8 cellular contexts compared by ENCODE assay signal in the genomic region with DNA sequence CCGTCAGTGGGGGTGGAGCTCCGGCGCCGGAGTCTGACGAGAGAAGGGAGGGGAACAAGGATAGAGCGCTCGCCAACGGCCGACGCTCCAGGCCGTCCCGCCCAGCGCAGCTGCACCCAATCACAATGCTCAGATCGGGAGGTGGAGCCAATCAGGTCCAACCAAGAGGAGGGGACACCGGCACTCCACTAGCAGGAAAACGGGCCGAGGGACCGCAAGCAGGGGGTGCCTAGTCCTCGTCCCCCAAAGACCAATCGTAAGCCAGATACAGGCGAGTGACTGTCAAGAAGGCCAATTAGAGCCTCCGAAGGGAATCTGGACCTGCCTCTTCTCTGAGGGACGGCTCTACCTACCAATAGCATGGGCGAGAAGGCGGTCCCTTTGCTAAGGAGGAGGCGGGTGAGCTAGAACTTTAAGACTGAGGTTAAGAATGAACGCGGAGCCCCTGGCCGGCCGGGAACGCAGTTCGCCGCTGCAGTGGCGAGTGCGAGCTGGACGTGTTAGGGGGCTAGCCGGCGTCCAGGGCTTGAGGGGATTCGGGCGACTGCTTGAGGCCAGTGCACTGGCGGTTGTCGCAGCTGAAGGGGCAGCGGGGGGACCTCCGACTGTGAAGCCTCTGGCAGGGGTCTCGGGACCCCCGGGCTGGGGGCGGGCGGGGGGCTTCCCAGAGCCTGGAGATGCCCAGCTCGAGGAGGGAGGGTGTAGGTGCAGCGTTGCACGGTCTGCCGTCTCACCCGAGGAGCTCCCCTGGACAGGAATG. TPM values are rescaled to one million over a fixed set of nuclear protein-coding genes. Genes with fewer than 3 reads are reported as not detected.
DNase-seq lines count a peak whose midpoint lies in the region; ATAC-seq and TF ChIP-seq lines count a peak whose summit lies in the region.

A gene with protein sequence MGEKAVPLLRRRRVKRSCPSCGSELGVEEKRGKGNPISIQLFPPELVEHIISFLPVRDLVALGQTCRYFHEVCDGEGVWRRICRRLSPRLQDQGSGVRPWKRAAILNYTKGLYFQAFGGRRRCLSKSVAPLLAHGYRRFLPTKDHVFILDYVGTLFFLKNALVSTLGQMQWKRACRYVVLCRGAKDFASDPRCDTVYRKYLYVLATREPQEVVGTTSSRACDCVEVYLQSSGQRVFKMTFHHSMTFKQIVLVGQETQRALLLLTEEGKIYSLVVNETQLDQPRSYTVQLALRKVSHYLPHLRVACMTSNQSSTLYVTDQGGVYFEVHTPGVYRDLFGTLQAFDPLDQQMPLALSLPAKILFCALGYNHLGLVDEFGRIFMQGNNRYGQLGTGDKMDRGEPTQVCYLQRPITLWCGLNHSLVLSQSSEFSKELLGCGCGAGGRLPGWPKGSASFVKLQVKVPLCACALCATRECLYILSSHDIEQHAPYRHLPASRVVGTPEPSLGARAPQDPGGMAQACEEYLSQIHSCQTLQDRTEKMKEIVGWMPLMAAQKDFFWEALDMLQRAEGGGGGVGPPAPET (plus strand): TSS at position 63 of the 760 bp plus-strand sequence. CDS start 298 bp downstream, at position 361.

- H4K5ac ChIP-seq in mesendoderm (ENCODE audit: low read length) = no peak within 1 kb of the TSS

- peak within 1 kb of the TSS; percentile 31 for H2BK120ac ChIP-seq in mesendoderm (ENCODE audit: low read depth, low read length)

- H3K4me1 ChIP-seq in HUES48 (ENCODE audit: control insufficient read depth, insufficient read depth, low read length) (peaks cover 27% of the 10 kb centered on the region), NT2/D1 (ENCODE audit: insufficient read depth, insufficient read length) (peaks cover 26% of the 10 kb centered on the region), endodermal cell (ENCODE audit: control insufficient read depth, insufficient read depth, low read length) (peaks cover 9% of the 10 kb centered on the region), mesendoderm (ENCODE audit: control insufficient read depth, low read depth, low read length) (peaks cover 13% of the 10 kb centered on the region)

- H3K36me3 ChIP-seq in HUES48 (ENCODE audit: control insufficient read depth, insufficient read depth, low read length) (peaks cover 9% of the 10 kb centered on the region), NT2/D1 (ENCODE audit: insufficient read depth, insufficient read length, low read length) (peaks cover 14% of the 10 kb centered on the region), endodermal cell (ENCODE audit: control insufficient read depth, insufficient read depth, low read length) (peaks cover 13% of the 10 kb centered on the region), mesendoderm (ENCODE audit: control insufficient read depth, insufficient read depth, low read length) (peaks cover 4% of the 10 kb centered on the region)

- no peaks in the 10 kb centered on the region for H3K79me2 ChIP-seq in mesendoderm (ENCODE audit: control insufficient read depth, insufficient read depth, low read length)

- H2BK5ac ChIP-seq in mesendoderm (ENCODE audit: low read length) = peak within 1 kb of the TSS; percentile 94

- H3K27ac Mint-ChIP-seq in Calu3 (ENCODE audit: unreplicated experiment) (peak within 1 kb of the TSS; percentile 96), endodermal cell (peak within 1 kb of the TSS; percentile 96)

- CTCF ChIA-PET in Calu3 (lab: Charles Lee) = interaction anchor here (0.6 to 1.2 kb wide), 7 partner anchors 10 to 87 kb away, joined by 3 to 4 read pairs (median 4); a partner anchor contains a TSS

- H2AK5ac ChIP-seq in mesendoderm (ENCODE audit: low read length) = peak within 1 kb of the TSS; percentile 85

- TF ChIP-seq CTCF in Calu3 (IDR thresholded peaks at IDR 0.05; ENCODE audit: unreplicated experiment) = no peak
- TF ChIP-seq CTCF in endodermal cell (conservative IDR thresholded peaks at IDR 0.05) = no peak

- BruUV-seq in Calu3 (replicated peaks; lab: Mats Ljungman, UMichigan) = no TSS peak

- no peaks in the 10 kb centered on the region for H3K9me3 Mint-ChIP-seq in Calu3 (ENCODE audit: low read depth, unreplicated experiment)
- H3K9me3 Mint-ChIP-seq in endodermal cell = no peaks in the 10 kb centered on the region

- H3K27me3 ChIP-seq in HUES48 (ENCODE audit: control insufficient read depth, insufficient read depth, low read length) (peaks cover 9% of the 10 kb centered on the region), NT2/D1 (ENCODE audit: insufficient read depth, insufficient read length) (no peaks in the 10 kb centered on the region), endodermal cell (ENCODE audit: control insufficient read depth, insufficient read depth, low read length, poor library complexity, severe bottlenecking) (no peaks in the 10 kb centered on the region), mesendoderm (ENCODE audit: insufficient read depth, low read length, poor library complexity) (no peaks in the 10 kb centered on the region)

- H3K9me3 ChIP-seq in HUES48 (ENCODE audit: control insufficient read depth, insufficient read depth, low read length) = no peaks in the 10 kb centered on the region
- no peaks in the 10 kb centered on the region for H3K9me3 ChIP-seq in NT2/D1 (ENCODE audit: insufficient read depth, low read length)
- no peaks in the 10 kb centered on the region for H3K9me3 ChIP-seq in endodermal cell (ENCODE audit: control insufficient read depth, low read length)

- peak within 1 kb of the TSS; percentile 81 for H3K18ac ChIP-seq in mesendoderm (ENCODE audit: low read length)

- peak within 1 kb of the TSS; percentile 97 for H3K23ac ChIP-seq in mesendoderm (ENCODE audit: low read length)

- H3K4me3 Mint-ChIP-seq in Calu3 (ENCODE audit: low read depth, unreplicated experiment) (peak within 1 kb of the TSS; percentile 91), endodermal cell (peak within 1 kb of the TSS; percentile 89)

- H3K4me2 ChIP-seq in mesendoderm (ENCODE audit: low read length) = peak within 1 kb of the TSS; percentile 100

- H2BK15ac ChIP-seq in mesendoderm (replicated peaks; ENCODE audit: low read depth) = no peak within 1 kb of the TSS

- H3K36me3 Mint-ChIP-seq in Calu3 (ENCODE audit: insufficient read depth, unreplicated experiment) (peaks cover 25% of the 10 kb centered on the region), endodermal cell (ENCODE audit: low read depth) (peaks cover 6% of the 10 kb centered on the region)

- H3K4me3 ChIP-seq in HUES48 (ENCODE audit: low read depth, low read length) (peak within 1 kb of the TSS; percentile 91), NT2/D1 (ENCODE audit: insufficient read length, low read depth) (peak within 1 kb of the TSS; percentile 86), endodermal cell (ENCODE audit: low read length) (peak within 1 kb of the TSS; percentile 94), mesendoderm (ENCODE audit: low read length) (peak within 1 kb of the TSS; percentile 93)

- intact Hi-C loops in Calu3 (cut with micrococcal nuclease; ENCODE audit: unreplicated experiment) = no loop called here

- peaks cover 8% of the 10 kb centered on the region for H3K79me1 ChIP-seq in mesendoderm (ENCODE audit: low read length)

- H3K4me1 Mint-ChIP-seq in Calu3 (ENCODE audit: low read depth, unreplicated experiment) (peaks cover 14% of the 10 kb centered on the region), endodermal cell (peaks cover 39% of the 10 kb centered on the region)

- H3K4ac ChIP-seq in mesendoderm (ENCODE audit: low read depth, low read length) = peak within 1 kb of the TSS; percentile 90

- 0% methylated on average over 25 to 53 of the region's 53 CpGs for WGBS in endodermal cell (ENCODE audit: insufficient coverage in 1 of 2, insufficient read length in 1 of 2), 2 experiments
- WGBS in mesendoderm (ENCODE audit: extremely low coverage, insufficient coverage, low lambda C conversion rate) = no CpG with 5 or more reads among the region's 53 CpGs

- H3K27ac ChIP-seq in HUES48 (ENCODE audit: low read depth, low read length) (peak within 1 kb of the TSS; percentile 98), endodermal cell (ENCODE audit: low read depth, low read length) (peak within 1 kb of the TSS; percentile 87), mesendoderm (ENCODE audit: low read depth, low read length) (peak within 1 kb of the TSS; percentile 92)

- H3K56ac ChIP-seq in mesendoderm (ENCODE audit: low read length) = peak within 1 kb of the TSS; percentile 98

- DNase-seq in Calu3 (peak; percentile 97), NT2/D1 (ENCODE audit: low read depth, low spot score) (peak; percentile 99), endodermal cell (peak; percentile 100), mesendoderm (peak; percentile 100)
- DNase-seq in activated CD8-positive, alpha-beta memory T cell treated with anti-CD3 and anti-CD28 coated beads, Interleukin-2, amount 50 U/mL, for 24 hours (ENCODE audit: extremely low read depth) = peak; percentile 99
- peak; percentile 98 for DNase-seq in stimulated activated CD8-positive, alpha-beta memory T cell treated with anti-CD3 and anti-CD28 coated beads, Interleukin-12 subunit alpha, Interleukin-12 subunit beta, amount 100 ng/mL, for 4 hours (ENCODE audit: low read depth)

- no peak within 1 kb of the TSS for H4K8ac ChIP-seq in mesendoderm (ENCODE audit: low read depth, low read length)

- H3K9ac ChIP-seq in HUES48 (ENCODE audit: low read depth, low read length) (peak within 1 kb of the TSS; percentile 87), NT2/D1 (ENCODE audit: insufficient read length, low read depth) (peak within 1 kb of the TSS; percentile 93), endodermal cell (ENCODE audit: extremely low read depth, low read length, poor library complexity, severe bottlenecking) (peak within 1 kb of the TSS; percentile 87), mesendoderm (ENCODE audit: low read length) (peak within 1 kb of the TSS; percentile 98)

- H3K27me3 Mint-ChIP-seq in Calu3 (ENCODE audit: unreplicated experiment) (peaks cover 15% of the 10 kb centered on the region), endodermal cell (ENCODE audit: insufficient read depth) (peaks cover 13% of the 10 kb centered on the region)

- ATAC-seq in GM21423 (IDR thresholded peaks at IDR 0.05; ENCODE audit: unreplicated experiment) = peak; percentile 77

RNA-seq across cellular contexts. Expression of the gene that starts here (rescaled TPM):
- total RNA-seq in Calu3 (2022) (0.29 and 0.66 TPM in 2 replicates), endodermal cell (1 to 10 TPM; 1.3 to 3.0 TPM)
- 2.4 TPM for polyA plus RNA-seq in endodermal cell (2013, experiment 1 of 2)
- polyA plus RNA-seq in endodermal cell (2013, experiment 2 of 2) = 1.4 TPM
- 0.13 TPM for polyA plus RNA-seq in mesendoderm (2013, experiment 1 of 2)
- polyA plus RNA-seq in mesendoderm (2013, experiment 2 of 2) = 0.11 TPM

Comparison
In these comparisons a context has a peak if more than half of its experiments do, and no peak if none do; other contexts are left out.
1. Peak in every context shown above with its lines: DNase-seq, ATAC-seq, H3K4me3 ChIP-seq and H3K27ac ChIP-seq.
2. Peak in DNase-seq in Calu3; RNA of the gene not detected or under 1 TPM.